Comparison of ENCODE assay signal across 1 cellular context in the genomic region with DNA sequence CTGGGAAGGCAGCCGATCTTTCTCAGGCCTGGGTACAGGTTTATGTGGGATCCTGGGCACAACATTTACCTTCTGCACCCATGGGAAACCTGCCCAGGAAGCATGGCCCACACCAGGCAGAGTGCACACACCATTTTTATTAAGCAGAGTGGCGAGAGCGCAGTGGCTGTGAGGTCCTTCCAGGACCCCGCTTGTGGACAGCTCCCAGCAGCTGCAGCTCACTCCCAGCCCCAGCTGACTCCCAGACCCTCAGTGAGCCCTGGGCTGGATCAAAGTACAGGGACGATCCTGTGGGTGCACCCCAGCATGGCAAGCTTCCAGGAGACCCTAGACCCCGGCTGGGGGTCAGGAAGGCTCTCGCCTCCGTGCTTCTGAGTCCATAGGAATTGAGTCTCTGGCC.
TF ChIP-seq lines count a peak whose summit lies in the region.

No MANE protein-coding gene starts in this region.

TF ChIP-seq in HepG2, 621 proteins besides CTCF, POLR2A, EP300 and RAD21 (continued from another document and continues in another):
- TF ChIP-seq, protein P1, sequence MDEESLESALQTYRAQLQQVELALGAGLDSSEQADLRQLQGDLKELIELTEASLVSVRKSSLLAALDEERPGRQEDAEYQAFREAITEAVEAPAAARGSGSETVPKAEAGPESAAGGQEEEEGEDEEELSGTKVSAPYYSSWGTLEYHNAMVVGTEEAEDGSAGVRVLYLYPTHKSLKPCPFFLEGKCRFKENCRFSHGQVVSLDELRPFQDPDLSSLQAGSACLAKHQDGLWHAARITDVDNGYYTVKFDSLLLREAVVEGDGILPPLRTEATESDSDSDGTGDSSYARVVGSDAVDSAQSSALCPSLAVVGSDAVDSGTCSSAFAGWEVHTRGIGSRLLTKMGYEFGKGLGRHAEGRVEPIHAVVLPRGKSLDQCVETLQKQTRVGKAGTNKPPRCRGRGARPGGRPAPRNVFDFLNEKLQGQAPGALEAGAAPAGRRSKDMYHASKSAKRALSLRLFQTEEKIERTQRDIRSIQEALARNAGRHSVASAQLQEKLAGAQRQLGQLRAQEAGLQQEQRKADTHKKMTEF (CRISPR knock-in tag; IDR thresholded peaks at IDR 0.05) = no peak
- TF ChIP-seq, protein P2, sequence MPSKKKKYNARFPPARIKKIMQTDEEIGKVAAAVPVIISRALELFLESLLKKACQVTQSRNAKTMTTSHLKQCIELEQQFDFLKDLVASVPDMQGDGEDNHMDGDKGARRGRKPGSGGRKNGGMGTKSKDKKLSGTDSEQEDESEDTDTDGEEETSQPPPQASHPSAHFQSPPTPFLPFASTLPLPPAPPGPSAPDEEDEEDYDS (CRISPR knock-in tag; IDR thresholded peaks at IDR 0.05) = 0 out of 2 replicates have a peak, but pooled peaks have one; percentile 32
- TF ChIP-seq ZNF326 (CRISPR knock-in tag; IDR thresholded peaks at IDR 0.05; ENCODE audit: borderline replicate concordance) (no peak), ZFP62 (CRISPR knock-in tag; IDR thresholded peaks at IDR 0.05) (no peak), ZNF121 (CRISPR knock-in tag; IDR thresholded peaks at IDR 0.05) (no peak), NR2F1 (CRISPR knock-in tag; IDR thresholded peaks at IDR 0.05) (no peak), YY1 (IDR thresholded peaks at IDR 0.05; ENCODE audit: insufficient read depth, insufficient replicate concordance, low read depth, low read length) (no peak), ZNF598 (CRISPR knock-in tag; IDR thresholded peaks at IDR 0.05; ENCODE audit: borderline replicate concordance) (no peak), ZNF660 (CRISPR knock-in tag; IDR thresholded peaks at IDR 0.05; ENCODE audit: borderline replicate concordance, low read depth) (no peak), ZNF776 (CRISPR knock-in tag; IDR thresholded peaks at IDR 0.05) (no peak), CEBPB (IDR thresholded peaks at IDR 0.05; ENCODE audit: borderline replicate concordance, low read depth, low read length) (no peak), ZNF749 (CRISPR knock-in tag; IDR thresholded peaks at IDR 0.05; ENCODE audit: borderline replicate concordance) (no peak), ZFYVE20 (CRISPR knock-in tag; IDR thresholded peaks at IDR 0.05; ENCODE audit: borderline replicate concordance, low read depth) (no peak), CBX5 (CRISPR knock-in tag; IDR thresholded peaks at IDR 0.05; ENCODE audit: borderline replicate concordance) (no peak), ZNF333 (CRISPR knock-in tag; IDR thresholded peaks at IDR 0.05; ENCODE audit: borderline replicate concordance) (no peak), HOXA5 (CRISPR knock-in tag; IDR thresholded peaks at IDR 0.05) (no peak), ZNF674 (CRISPR knock-in tag; IDR thresholded peaks at IDR 0.05; ENCODE audit: low read depth) (no peak), ZC3H13 (CRISPR knock-in tag; IDR thresholded peaks at IDR 0.05) (no peak), CEBPG (CRISPR knock-in tag; IDR thresholded peaks at IDR 0.05) (no peak), ZSCAN25 (CRISPR knock-in tag; IDR thresholded peaks at IDR 0.05) (no peak), FOXO1 (CRISPR knock-in tag; IDR thresholded peaks at IDR 0.05) (peak; percentile 43; the same call in 1 of the 2 replicates), ZNF441 (CRISPR knock-in tag; IDR thresholded peaks at IDR 0.05; ENCODE audit: borderline replicate concordance) (no peak; the same call in 1 of the 2 replicates), MIER3 (CRISPR knock-in tag; IDR thresholded peaks at IDR 0.05; ENCODE audit: borderline replicate concordance) (no peak), NKX3-1 (CRISPR knock-in tag; IDR thresholded peaks at IDR 0.05) (no peak), KLF9 (CRISPR knock-in tag; IDR thresholded peaks at IDR 0.05; ENCODE audit: low read depth) (no peak), DDIT3 (CRISPR knock-in tag; IDR thresholded peaks at IDR 0.05) (no peak), ZFY (CRISPR knock-in tag; IDR thresholded peaks at IDR 0.05) (no peak), EED (CRISPR knock-in tag; IDR thresholded peaks at IDR 0.05) (no peak), ATAD3A (CRISPR knock-in tag; IDR thresholded peaks at IDR 0.05) (no peak), ZC3H4 (CRISPR knock-in tag; IDR thresholded peaks at IDR 0.05; ENCODE audit: borderline replicate concordance) (no peak), ZSCAN12 (CRISPR knock-in tag; IDR thresholded peaks at IDR 0.05) (no peak), ZNF589 (CRISPR knock-in tag; conservative IDR thresholded peaks at IDR 0.05) (no peak), RAD51 (IDR thresholded peaks at IDR 0.05; ENCODE audit: borderline replicate concordance) (no peak), SRF (IDR thresholded peaks at IDR 0.05; ENCODE audit: low read depth, low read length) (no peak), NFYC (CRISPR knock-in tag; IDR thresholded peaks at IDR 0.05) (no peak), GABPB1 (CRISPR knock-in tag; IDR thresholded peaks at IDR 0.05) (no peak), ZBTB4 (CRISPR knock-in tag; IDR thresholded peaks at IDR 0.05; ENCODE audit: borderline replicate concordance) (no peak), HOXD1 (CRISPR knock-in tag; IDR thresholded peaks at IDR 0.05) (no peak), FUBP1 (CRISPR knock-in tag; IDR thresholded peaks at IDR 0.05; ENCODE audit: borderline replicate concordance) (no peak), PAX8 (CRISPR knock-in tag; IDR thresholded peaks at IDR 0.05; ENCODE audit: borderline replicate concordance) (no peak), RFXANK (CRISPR knock-in tag; IDR thresholded peaks at IDR 0.05) (no peak), ZNF264 (CRISPR knock-in tag; IDR thresholded peaks at IDR 0.05) (no peak), ZNF329 (CRISPR knock-in tag; IDR thresholded peaks at IDR 0.05; ENCODE audit: low read depth) (no peak), TBX3 (IDR thresholded peaks at IDR 0.05; ENCODE audit: borderline replicate concordance) (no peak), KLF16 (CRISPR knock-in tag; IDR thresholded peaks at IDR 0.05) (no peak), ZBTB21 (CRISPR knock-in tag; IDR thresholded peaks at IDR 0.05) (no peak; the same call in 1 of the 2 replicates), ZNF256 (CRISPR knock-in tag; conservative IDR thresholded peaks at IDR 0.05) (no peak), ZNF678 (CRISPR knock-in tag; IDR thresholded peaks at IDR 0.05) (no peak)
- TF ChIP-seq, protein P3, sequence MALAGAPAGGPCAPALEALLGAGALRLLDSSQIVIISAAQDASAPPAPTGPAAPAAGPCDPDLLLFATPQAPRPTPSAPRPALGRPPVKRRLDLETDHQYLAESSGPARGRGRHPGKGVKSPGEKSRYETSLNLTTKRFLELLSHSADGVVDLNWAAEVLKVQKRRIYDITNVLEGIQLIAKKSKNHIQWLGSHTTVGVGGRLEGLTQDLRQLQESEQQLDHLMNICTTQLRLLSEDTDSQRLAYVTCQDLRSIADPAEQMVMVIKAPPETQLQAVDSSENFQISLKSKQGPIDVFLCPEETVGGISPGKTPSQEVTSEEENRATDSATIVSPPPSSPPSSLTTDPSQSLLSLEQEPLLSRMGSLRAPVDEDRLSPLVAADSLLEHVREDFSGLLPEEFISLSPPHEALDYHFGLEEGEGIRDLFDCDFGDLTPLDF (CRISPR knock-in tag; IDR thresholded peaks at IDR 0.05) = no peak
- TF ChIP-seq, protein P4, sequence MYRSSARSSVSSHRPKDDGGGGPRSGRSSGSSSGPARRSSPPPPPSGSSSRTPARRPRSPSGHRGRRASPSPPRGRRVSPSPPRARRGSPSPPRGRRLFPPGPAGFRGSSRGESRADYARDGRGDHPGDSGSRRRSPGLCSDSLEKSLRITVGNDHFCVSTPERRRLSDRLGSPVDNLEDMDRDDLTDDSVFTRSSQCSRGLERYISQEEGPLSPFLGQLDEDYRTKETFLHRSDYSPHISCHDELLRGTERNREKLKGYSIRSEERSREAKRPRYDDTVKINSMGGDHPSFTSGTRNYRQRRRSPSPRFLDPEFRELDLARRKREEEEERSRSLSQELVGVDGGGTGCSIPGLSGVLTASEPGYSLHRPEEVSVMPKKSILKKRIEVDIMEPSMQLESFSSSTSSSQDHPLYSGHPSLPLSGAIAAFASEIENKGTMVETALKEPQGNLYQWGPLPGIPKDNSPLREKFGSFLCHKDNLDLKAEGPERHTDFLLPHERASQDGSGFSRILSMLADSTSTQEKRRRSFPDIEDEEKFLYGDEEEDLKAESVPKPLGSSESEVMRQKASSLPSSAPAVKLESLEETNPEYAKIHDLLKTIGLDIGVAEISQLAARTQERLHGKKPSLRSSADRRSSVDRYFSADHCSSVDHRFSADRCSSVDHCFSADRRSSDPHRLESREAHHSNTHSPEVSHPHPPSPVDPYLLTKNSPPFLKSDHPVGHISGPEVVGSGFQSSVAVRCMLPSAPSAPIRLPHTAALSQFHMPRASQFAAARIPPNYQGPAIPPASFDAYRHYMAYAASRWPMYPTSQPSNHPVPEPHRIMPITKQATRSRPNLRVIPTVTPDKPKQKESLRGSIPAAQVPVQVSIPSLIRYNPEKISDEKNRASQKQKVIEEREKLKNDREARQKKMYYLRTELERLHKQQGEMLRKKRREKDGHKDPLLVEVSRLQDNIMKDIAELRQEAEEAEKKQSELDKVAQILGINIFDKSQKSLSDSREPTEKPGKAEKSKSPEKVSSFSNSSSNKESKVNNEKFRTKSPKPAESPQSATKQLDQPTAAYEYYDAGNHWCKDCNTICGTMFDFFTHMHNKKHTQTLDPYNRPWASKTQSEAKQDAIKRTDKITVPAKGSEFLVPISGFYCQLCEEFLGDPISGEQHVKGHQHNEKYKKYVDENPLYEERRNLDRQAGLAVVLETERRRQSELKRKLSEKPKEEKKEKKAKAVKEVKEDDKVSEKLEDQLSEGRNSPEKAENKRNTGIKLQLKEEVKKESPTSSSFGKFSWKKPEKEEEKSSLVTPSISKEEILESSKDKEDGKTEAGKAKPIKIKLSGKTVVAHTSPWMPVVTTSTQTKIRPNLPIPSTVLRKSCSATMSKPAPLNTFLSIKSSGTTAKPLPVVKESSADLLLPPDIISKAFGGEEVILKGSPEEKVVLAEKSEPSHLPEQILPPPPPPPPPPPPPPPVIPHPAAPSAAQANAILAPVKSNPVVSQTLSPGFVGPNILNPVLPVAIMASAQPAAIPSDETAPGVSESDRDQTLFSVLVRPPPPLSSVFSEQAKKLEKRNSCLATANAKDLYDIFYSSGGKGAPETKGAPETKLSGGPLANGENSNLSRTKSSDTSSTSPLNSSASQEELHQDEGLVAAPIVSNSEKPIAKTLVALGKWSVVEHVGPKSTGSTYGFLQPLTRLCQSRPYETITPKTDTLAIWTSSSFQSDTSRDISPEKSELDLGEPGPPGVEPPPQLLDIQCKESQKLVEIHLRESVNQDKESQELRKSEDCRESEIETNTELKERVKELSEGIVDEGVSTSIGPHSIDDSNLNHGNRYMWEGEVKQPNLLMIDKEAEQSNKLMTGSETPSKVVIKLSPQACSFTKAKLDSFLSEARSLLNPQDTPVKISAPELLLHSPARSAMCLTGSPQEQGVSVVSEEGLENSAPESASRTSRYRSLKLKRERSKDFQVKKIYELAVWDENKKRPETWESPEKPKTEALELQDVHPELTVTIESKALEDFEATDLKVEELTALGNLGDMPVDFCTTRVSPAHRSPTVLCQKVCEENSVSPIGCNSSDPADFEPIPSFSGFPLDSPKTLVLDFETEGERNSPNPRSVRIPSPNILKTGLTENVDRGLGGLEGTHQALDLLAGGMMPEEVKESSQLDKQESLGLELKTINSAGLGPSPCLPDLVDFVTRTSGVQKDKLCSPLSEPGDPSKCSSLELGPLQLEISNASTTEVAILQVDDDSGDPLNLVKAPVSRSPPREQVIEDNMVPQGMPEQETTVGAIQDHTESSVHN (CRISPR knock-in tag; IDR thresholded peaks at IDR 0.05) = no peak
- TF ChIP-seq, protein P5, sequence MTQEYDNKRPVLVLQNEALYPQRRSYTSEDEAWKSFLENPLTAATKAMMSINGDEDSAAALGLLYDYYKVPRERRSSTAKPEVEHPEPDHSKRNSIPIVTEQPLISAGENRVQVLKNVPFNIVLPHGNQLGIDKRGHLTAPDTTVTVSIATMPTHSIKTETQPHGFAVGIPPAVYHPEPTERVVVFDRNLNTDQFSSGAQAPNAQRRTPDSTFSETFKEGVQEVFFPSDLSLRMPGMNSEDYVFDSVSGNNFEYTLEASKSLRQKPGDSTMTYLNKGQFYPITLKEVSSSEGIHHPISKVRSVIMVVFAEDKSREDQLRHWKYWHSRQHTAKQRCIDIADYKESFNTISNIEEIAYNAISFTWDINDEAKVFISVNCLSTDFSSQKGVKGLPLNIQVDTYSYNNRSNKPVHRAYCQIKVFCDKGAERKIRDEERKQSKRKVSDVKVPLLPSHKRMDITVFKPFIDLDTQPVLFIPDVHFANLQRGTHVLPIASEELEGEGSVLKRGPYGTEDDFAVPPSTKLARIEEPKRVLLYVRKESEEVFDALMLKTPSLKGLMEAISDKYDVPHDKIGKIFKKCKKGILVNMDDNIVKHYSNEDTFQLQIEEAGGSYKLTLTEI (CRISPR knock-in tag; conservative IDR thresholded peaks at IDR 0.05) = no peak
